Comparison of ENCODE assay signal across 13 cellular contexts in genomic region chr22:27913162-27913741, GRCh38. TPM values are rescaled to one million over a fixed set of nuclear protein-coding genes. Genes with fewer than 3 reads are reported as not detected.
A peak's percentile ranks its signal among the peaks of the same experiment; 100 is the strongest.
DNase-seq lines count a peak whose midpoint lies in the region; ATAC-seq, FAIRE-seq and TF ChIP-seq lines count a peak whose summit lies in the region.
"Had no signal": no experiment of that assay in that cellular context is flagged by ENCODE, and none has a peak within 500 bp of the region (broad histone marks: within the 10 kb centered on the region; RNA-seq: fewer than 3 reads in every experiment).

No MANE protein-coding gene starts in this region.

- H3K27me3 Mint-ChIP-seq in activated T-helper 17 cell treated with anti-CD3 and anti-CD28 coated beads, Interleukin-2, amount 50 U/mL, for 72 hours, result no peaks in the 10 kb centered on the region
- H3K27me3 Mint-ChIP-seq: activated naive CD8-positive, alpha-beta T cell had no signal

- H3K27ac Mint-ChIP-seq in activated T-helper 17 cell treated with anti-CD3 and anti-CD28 coated beads, Interleukin-2, amount 50 U/mL, for 72 hours, result peak overlapping the region; percentile 69
- H3K27ac Mint-ChIP-seq: activated naive CD8-positive, alpha-beta T cell had no signal

- H3K9me3 Mint-ChIP-seq in activated T-helper 17 cell treated with anti-CD3 and anti-CD28 coated beads, Interleukin-2, amount 50 U/mL, for 72 hours, result no peaks in the 10 kb centered on the region

- 0 out of 2 replicates have a peak overlapping the region, but pooled peaks have one; percentile 18 for H3K27ac ChIP-seq in 22Rv1
- H3K27ac ChIP-seq: testis had no signal

- FAIRE-seq in GM19239 (lab: Jason Lieb, UNC), result peak; percentile 83

- no peak for TF ChIP-seq CTCF in 22Rv1 (IDR thresholded peaks at IDR 0.05)

- H3K4me1 Mint-ChIP-seq in activated T-helper 17 cell treated with anti-CD3 and anti-CD28 coated beads, Interleukin-2, amount 50 U/mL, for 72 hours, result peaks cover 37% of the 10 kb centered on the region

- no peak for DNase-seq in GM19239 (ENCODE audit: insufficient read length, low spot score)
- DNase-seq in left kidney (ENCODE audit: low read depth, low spot score), result peak; percentile 15
- DNase-seq in effector CD8-positive, alpha-beta T cell (lab: John Stamatoyannopoulos, UW), result no peak
- DNase-seq in HuH-7.5 (ENCODE audit: low spot score), result no peak
- DNase-seq: COR-L47, midbrain, NCI-H2227 treated with DMSO at 0.1 percent for 48 hours, testis had no signal

- no peak overlapping the region for H3K4me3 Mint-ChIP-seq in activated T-helper 17 cell treated with anti-CD3 and anti-CD28 coated beads, Interleukin-2, amount 50 U/mL, for 72 hours
- H3K4me3 Mint-ChIP-seq: activated naive CD8-positive, alpha-beta T cell had no signal

- H3K36me3 Mint-ChIP-seq in activated T-helper 17 cell treated with anti-CD3 and anti-CD28 coated beads, Interleukin-2, amount 50 U/mL, for 72 hours (ENCODE audit: low read depth), result peaks cover 96% of the 10 kb centered on the region

- ATAC-seq in activated T-helper 17 cell treated with anti-CD3 and anti-CD28 coated beads, Interleukin-2, amount 50 U/mL, for 72 hours (replicated peaks), result no peak
- ATAC-seq in HG03108 (IDR thresholded peaks at IDR 0.05; ENCODE audit: unreplicated experiment) (no peak), GM18909 (IDR thresholded peaks at IDR 0.05; ENCODE audit: poor library complexity, unreplicated experiment) (no peak)

RNA-seq across cellular contexts. Expression of gene PITPNB, which starts 5.8 kb away (rescaled TPM):
- total RNA-seq in activated T-helper 17 cell treated with anti-CD3 and anti-CD28 coated beads, Interleukin-2, amount 50 U/mL, for 72 hours, result 100 to 1,000 TPM in 1 of 2 donors, 10 to 100 TPM in 1; 86.1 to 119 TPM
